ENCODE assay signal across 8 cellular contexts in the genomic region with DNA sequence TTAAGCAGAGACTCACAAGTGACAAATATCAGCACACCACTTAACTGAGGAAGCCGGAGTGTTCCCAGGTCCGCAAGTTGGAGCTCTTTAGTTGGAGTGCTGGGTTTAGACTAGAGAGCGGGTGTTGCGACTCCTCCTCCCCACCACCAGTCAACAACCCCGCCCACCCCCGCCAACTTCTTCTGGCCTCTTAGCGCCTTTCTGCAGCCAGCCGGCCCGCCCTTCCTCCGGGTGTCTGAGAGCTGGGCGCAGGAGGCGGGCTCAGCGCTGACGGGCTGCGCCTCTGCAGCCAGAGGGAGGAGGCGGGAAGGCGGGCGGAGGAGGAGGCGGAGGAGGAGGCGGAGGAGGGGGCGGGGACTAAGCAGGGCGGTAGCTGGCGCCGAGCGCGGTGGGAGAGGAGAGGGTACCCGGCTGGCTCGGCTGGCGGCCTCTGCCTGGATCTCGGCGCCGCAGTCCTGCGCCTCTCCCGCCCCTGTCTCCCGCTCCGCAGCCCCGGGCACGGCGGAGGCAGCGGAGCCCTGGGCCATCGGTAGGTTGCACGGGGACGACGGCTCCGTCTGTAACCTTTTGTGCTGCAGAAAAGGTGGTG. TPM values are rescaled to one million over a fixed set of nuclear protein-coding genes. Genes with fewer than 3 reads are reported as not detected.
DNase-seq lines count a peak whose midpoint lies in the region; ATAC-seq and TF ChIP-seq lines count a peak whose summit lies in the region.

Gene MACIR (plus strand): TSS at position 396 of the 589 bp plus-strand sequence. CDS start 17,157 bp downstream, outside the sequence.

- H3K9me3 Mint-ChIP-seq in T-helper 2 cell treated with Interferon-gamma antibody and Interleukin-4, amounts not matched to agents 5 μg/mL and 100 μg/mL, for 36 hours, result no peaks in the 10 kb centered on the region

- H3K27ac Mint-ChIP-seq in T-helper 2 cell treated with Interferon-gamma antibody and Interleukin-4, amounts not matched to agents 5 μg/mL and 100 μg/mL, for 36 hours, result peak within 1 kb of the TSS; percentile 80

- H3K36me3 Mint-ChIP-seq in T-helper 2 cell treated with Interferon-gamma antibody and Interleukin-4, amounts not matched to agents 5 μg/mL and 100 μg/mL, for 36 hours (ENCODE audit: low read depth), result no peaks in the 10 kb centered on the region

- TF ChIP-seq CTCF in ascending aorta (IDR thresholded peaks at IDR 0.05), result no peak
- TF ChIP-seq CTCF in prostate gland (IDR thresholded peaks at IDR 0.05), result peak in 2 of 4 experiments; percentile 26 to 28

- intact Hi-C loops in ascending aorta (cut with DNase I), result loop anchor here (2.0 to 5.0 kb wide), 2 partner anchors 138 to 304 kb away; partner anchors contain the start of genes GIN1, NUDT12 and PPIP5K2
- intact Hi-C loops in left ventricle myocardium superior (cut with micrococcal nuclease), result no loop called here
- intact Hi-C loops in prostate gland (cut with DNase I), result no loop called here

- DNase-seq in NCI-H187 treated with DMSO at 0.1 percent for 48 hours (lab: John Stamatoyannopoulos, UW), result peak; percentile 90
- peak; percentile 88 for DNase-seq in T-helper 2 cell treated with Interferon-gamma antibody and Interleukin-4, amounts not matched to agents 5 μg/mL and 100 μg/mL, for 36 hours (ENCODE audit: low spot score)
- peak; percentile 86 to 98 for DNase-seq in ascending aorta (ENCODE audit: low spot score in 2 of 2)
- DNase-seq in left ventricle myocardium superior, result peak; percentile 99
- peak; percentile 95 for DNase-seq in prostate gland (ENCODE audit: low spot score)
- DNase-seq in ureter (ENCODE audit: low spot score), result peak; percentile 96

- peak within 1 kb of the TSS; percentile 97 for H3K4me3 Mint-ChIP-seq in T-helper 2 cell treated with Interferon-gamma antibody and Interleukin-4, amounts not matched to agents 5 μg/mL and 100 μg/mL, for 36 hours

- H3K36me3 ChIP-seq in ascending aorta (no peaks in the 10 kb centered on the region), prostate gland (no peaks in the 10 kb centered on the region)

- H3K27ac ChIP-seq in ascending aorta, result peak within 1 kb of the TSS; percentile 73 to 79
- H3K27ac ChIP-seq in prostate gland, result peak within 1 kb of the TSS; percentile 75 to 76

- H3K27me3 ChIP-seq in ascending aorta (no peaks in the 10 kb centered on the region), prostate gland (replicated peaks; ENCODE audit: insufficient read depth) (no peaks in the 10 kb centered on the region)

- peaks cover 28% of the 10 kb centered on the region for H3K4me1 Mint-ChIP-seq in T-helper 2 cell treated with Interferon-gamma antibody and Interleukin-4, amounts not matched to agents 5 μg/mL and 100 μg/mL, for 36 hours (ENCODE audit: low read depth)

- ATAC-seq in GM18502 (IDR thresholded peaks at IDR 0.05; ENCODE audit: poor library complexity, unreplicated experiment) (peak; percentile 82), HG02943 (IDR thresholded peaks at IDR 0.05; ENCODE audit: low read depth, unreplicated experiment) (peak; percentile 76), left ventricle myocardium superior (peak; percentile 98)

- peaks cover 16% of the 10 kb centered on the region for H3K27me3 Mint-ChIP-seq in T-helper 2 cell treated with Interferon-gamma antibody and Interleukin-4, amounts not matched to agents 5 μg/mL and 100 μg/mL, for 36 hours (ENCODE audit: low read depth)

- peak; percentile 61 for TF ChIP-seq POLR2A in prostate gland (IDR thresholded peaks at IDR 0.05)

- WGBS in prostate gland, result 0% methylated on average over 27 of the region's 45 CpGs

- H3K9me3 ChIP-seq in ascending aorta (no peaks in the 10 kb centered on the region), prostate gland (no peaks in the 10 kb centered on the region)

- H3K4me3 ChIP-seq in ascending aorta (peak within 1 kb of the TSS; percentile 77 to 89), prostate gland (peak within 1 kb of the TSS; percentile 67 to 82)

- H3K4me1 ChIP-seq in ascending aorta, result peaks cover 0 to 23% of the 10 kb centered on the region in 2 donors
- H3K4me1 ChIP-seq in prostate gland (replicated peaks), result no peaks in the 10 kb centered on the region

RNA-seq across cellular contexts. Expression of gene MACIR, which starts in this region (rescaled TPM):
- total RNA-seq in ascending aorta (0.53 TPM), left ventricle myocardium superior (4.7 TPM), prostate gland (10 to 100 TPM; 10.4 to 20.1 TPM), ureter (6.2 TPM)

Comparison
In these comparisons a context has a peak if more than half of its experiments do, and no peak if none do; other contexts are left out.
1. Peak in every context shown above with its lines: DNase-seq, ATAC-seq, H3K4me3 ChIP-seq and H3K27ac ChIP-seq.
2. Peak in DNase-seq, H3K4me3 ChIP-seq and H3K27ac ChIP-seq in ascending aorta; RNA of the gene not detected or under 1 TPM.